Comparison of ENCODE assay signal across 10 cellular contexts in the genomic region with DNA sequence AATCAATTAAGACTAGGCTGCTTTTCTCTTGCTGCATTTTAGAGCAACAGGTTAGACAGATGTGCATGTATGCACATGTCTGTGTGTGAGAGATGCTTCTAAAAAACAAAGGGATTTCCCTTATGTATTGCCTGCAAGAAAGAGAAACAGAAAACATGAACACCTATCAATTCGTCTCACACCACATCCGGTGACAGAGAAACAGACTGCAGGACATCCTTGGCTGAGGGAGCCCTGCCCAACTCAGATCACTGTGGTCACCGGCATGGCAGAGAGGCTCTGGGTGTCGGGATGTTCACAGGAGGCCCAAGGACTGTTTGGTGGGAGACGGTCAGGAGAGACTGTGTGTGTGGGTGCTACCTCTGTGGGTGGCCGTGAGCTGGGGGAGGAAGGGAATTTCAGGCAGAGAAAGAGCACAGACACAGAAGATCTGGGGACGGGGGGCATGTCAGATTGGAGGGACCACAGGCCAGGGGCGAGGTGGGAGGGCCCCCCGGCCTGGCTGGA. TPM values are rescaled to one million over a fixed set of nuclear protein-coding genes. Genes with fewer than 3 reads are reported as not detected.
A peak's percentile ranks its signal among the peaks of the same experiment; 100 is the strongest.
DNase-seq lines count a peak whose midpoint lies in the region; ATAC-seq and TF ChIP-seq lines count a peak whose summit lies in the region.
"Had no signal": no experiment of that assay in that cellular context is flagged by ENCODE, and none has a peak within 500 bp of the region (broad histone marks: within the 10 kb centered on the region; RNA-seq: fewer than 3 reads in every experiment).

No MANE protein-coding gene starts in this region.

- TF ChIP-seq CTCF in cardiac muscle cell (IDR thresholded peaks at IDR 0.05; ENCODE audit: low read depth, low read length): no peak
- no peak for TF ChIP-seq CTCF in suprapubic skin (IDR thresholded peaks at IDR 0.05)

- H3K27me3 ChIP-seq in cardiac muscle cell (no peaks in the 10 kb centered on the region), suprapubic skin (no peaks in the 10 kb centered on the region)

- TF ChIP-seq POLR2A in suprapubic skin (IDR thresholded peaks at IDR 0.05): no peak

- DNase-seq in cardiac muscle cell (ENCODE audit: low read depth in 1 of 2, low spot score in 1 of 2) (no peak), cardiac septum (ENCODE audit: low spot score) (no peak), suprapubic skin (ENCODE audit: low spot score in 2 of 2) (no peak), dermis blood vessel endothelial cell (no peak), SHP77 (lab: John Stamatoyannopoulos, UW) (no peak), NCI-H510A (lab: John Stamatoyannopoulos, UW) (no peak)
- DNase-seq: DND-41 had no signal

- peak; percentile 64 for ATAC-seq in HG03135 (IDR thresholded peaks at IDR 0.05; ENCODE audit: unreplicated experiment)

- H3K4me3 ChIP-seq in cardiac muscle cell (no peak overlapping the region), suprapubic skin (peak overlapping the region; percentile 14)

- WGBS in suprapubic skin: 69% methylated on average over 9 of the region's 9 CpGs

- H3K36me3 ChIP-seq in cardiac muscle cell: peaks cover 72% of the 10 kb centered on the region
- H3K36me3 ChIP-seq in suprapubic skin: no peaks in the 10 kb centered on the region

- TF ChIP-seq EP300 in suprapubic skin (IDR thresholded peaks at IDR 0.05): no peak

- H3K9me3 ChIP-seq in cardiac muscle cell (ENCODE audit: low read depth) (no peaks in the 10 kb centered on the region), suprapubic skin (no peaks in the 10 kb centered on the region)

- H3K4me1 ChIP-seq in cardiac muscle cell (ENCODE audit: low read depth) (peaks cover 45% of the 10 kb centered on the region), suprapubic skin (peaks cover 81% of the 10 kb centered on the region)

- intact Hi-C loops in cardiac septum (cut with DNase I): loop anchor here (2.0 kb wide), 1 partner anchor 35 kb away; no protein-coding TSS in a partner anchor

- H3K27ac ChIP-seq in cardiac muscle cell (peak overlapping the region; percentile 80), cingulate gyrus (ENCODE audit: low read depth, low read length) (peak overlapping the region; percentile 50), suprapubic skin (peak overlapping the region; percentile 87)
- H3K27ac ChIP-seq: VCaP had no signal

RNA-seq across cellular contexts. Expression of gene FHL2, which starts 24.9 kb away (rescaled TPM):
- total RNA-seq in cardiac muscle cell (586 and 1,288 TPM in 2 replicates), cardiac septum (467 TPM), suprapubic skin (10 to 100 TPM; 43.0 to 69.2 (median 47.9) TPM), dermis blood vessel endothelial cell (42.0 and 56.4 TPM in 2 replicates)
- polyA plus RNA-seq in cardiac muscle cell: 612 and 1,543 TPM in 2 replicates

RNA-seq across cellular contexts. Expression of gene C2orf49, which starts 36.6 kb away (rescaled TPM):
- 21.5 and 37.9 TPM in 2 replicates for total RNA-seq in cardiac muscle cell
- polyA plus RNA-seq in cardiac muscle cell: 19.2 and 31.3 TPM in 2 replicates
- total RNA-seq in cardiac septum: 20.2 TPM
- total RNA-seq in suprapubic skin: 10 to 100 TPM; 17.5 to 33.6 (median 27.8) TPM
- 18.4 and 18.8 TPM in 2 replicates for total RNA-seq in dermis blood vessel endothelial cell

RNA-seq across cellular contexts. Expression of gene TGFBRAP1, which starts 44.4 kb away (rescaled TPM):
- 15.8 and 18.9 TPM in 2 replicates for total RNA-seq in cardiac muscle cell
- 11.4 and 11.5 TPM in 2 replicates for polyA plus RNA-seq in cardiac muscle cell
- total RNA-seq in cardiac septum: 9.8 TPM
- total RNA-seq in suprapubic skin: 10 to 100 TPM; 31.0 to 38.1 (median 36.9) TPM
- 47.8 and 75.1 TPM in 2 replicates for total RNA-seq in dermis blood vessel endothelial cell
